9 cellular contexts compared by ENCODE assay signal in the genomic region with DNA sequence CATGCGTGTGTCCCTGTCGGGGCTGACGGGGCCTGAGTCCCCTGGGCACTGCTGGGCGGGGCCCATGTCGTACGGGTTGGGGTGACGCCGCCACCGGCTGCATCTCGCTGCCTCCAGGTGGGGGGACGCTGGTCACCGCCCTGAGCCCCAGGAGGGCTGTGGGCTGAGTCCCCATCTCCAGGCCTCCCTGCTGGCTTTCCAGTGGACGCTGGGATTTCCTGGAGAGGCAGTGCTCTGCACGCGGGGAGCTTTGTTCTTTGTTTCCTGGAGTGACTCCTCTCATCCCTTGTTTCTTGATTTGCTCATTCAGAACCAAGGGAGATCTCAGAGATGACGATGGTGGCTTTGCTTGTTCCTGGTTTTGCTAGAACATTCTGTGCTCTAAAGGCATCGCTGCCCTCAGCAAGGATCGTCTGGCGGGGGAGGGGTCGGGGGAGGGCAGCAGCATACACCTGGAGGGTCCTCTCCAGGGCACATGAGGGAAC. TPM values are rescaled to one million over a fixed set of nuclear protein-coding genes. Genes with fewer than 3 reads are reported as not detected.
DNase-seq lines count a peak whose midpoint lies in the region; ATAC-seq and TF ChIP-seq lines count a peak whose summit lies in the region.
"Had no signal": no experiment of that assay in that cellular context is flagged by ENCODE, and none has a peak within 500 bp of the region (broad histone marks: within the 10 kb centered on the region; RNA-seq: fewer than 3 reads in every experiment).

No MANE protein-coding gene starts in this region.

- intact Hi-C loops in MCF 10A (cut with micrococcal nuclease) (loop anchor here (2.0 kb wide), 1 partner anchor 27 kb away; no protein-coding TSS in a partner anchor), mammary epithelial cell (cut with micrococcal nuclease) (no loop called here)
- intact Hi-C loops in dendritic cell treated with granulocyte-macrophage colony-stimulating factor and Interleukin-4, amounts not matched to agents 40 ng/mL and 50 ng/mL, for 4 days (cut with micrococcal nuclease), result no loop called here

- POLR2A ChIA-PET in MCF 10A (lab: Yijun Ruan, JAX), result interaction anchor here (1.3 to 3.0 kb wide), 5 partner anchors 10 to 485 kb away, joined by 3 to 32 read pairs (median 4); partner anchors contain the start of gene PWWP2B

- no peak overlapping the region for H3K9ac ChIP-seq in mammary epithelial cell (ENCODE audit: insufficient read depth, low read length)

- H3K27me3 Mint-ChIP-seq in MCF 10A (ENCODE audit: insufficient read depth, unreplicated experiment), result no peaks in the 10 kb centered on the region
- no peaks in the 10 kb centered on the region for H3K27me3 Mint-ChIP-seq in dendritic cell treated with granulocyte-macrophage colony-stimulating factor and Interleukin-4, amounts not matched to agents 40 ng/mL and 50 ng/mL, for 4 days

- BruUV-seq in MCF 10A (replicated peaks; lab: Mats Ljungman, UMichigan), result no TSS peak
- no TSS peak for BruUV-seq in mammary epithelial cell (replicated peaks; lab: Mats Ljungman, UMichigan)

- no peaks in the 10 kb centered on the region for H4K20me1 ChIP-seq in mammary epithelial cell (ENCODE audit: insufficient read depth, low read length)

- no peaks in the 10 kb centered on the region for H3K9me3 Mint-ChIP-seq in MCF 10A (ENCODE audit: unreplicated experiment)
- no peaks in the 10 kb centered on the region for H3K9me3 Mint-ChIP-seq in dendritic cell treated with granulocyte-macrophage colony-stimulating factor and Interleukin-4, amounts not matched to agents 40 ng/mL and 50 ng/mL, for 4 days

- H3K4me1 ChIP-seq in mammary epithelial cell (ENCODE audit: insufficient read depth, low read length) (peaks cover 6% of the 10 kb centered on the region), muscle layer of duodenum (ENCODE audit: control insufficient read depth in 1 of 2, insufficient read depth in 2 of 2, low read length in 2 of 2) (peaks cover 20 to 55% of the 10 kb centered on the region in 2 donors), urinary bladder (ENCODE audit: insufficient read depth) (peaks cover 3% of the 10 kb centered on the region)

- H3K27ac ChIP-seq in mammary epithelial cell (ENCODE audit: insufficient read depth, low read depth, low read length), result no peak overlapping the region
- peak overlapping the region; percentile 63 for H3K27ac ChIP-seq in muscle layer of duodenum (ENCODE audit: low read length)
- peak overlapping the region; percentile 81 for H3K27ac ChIP-seq in urinary bladder (ENCODE audit: low read depth)

- no peaks in the 10 kb centered on the region for H3K36me3 Mint-ChIP-seq in MCF 10A (ENCODE audit: insufficient read depth, unreplicated experiment)
- H3K36me3 Mint-ChIP-seq in dendritic cell treated with granulocyte-macrophage colony-stimulating factor and Interleukin-4, amounts not matched to agents 40 ng/mL and 50 ng/mL, for 4 days (ENCODE audit: low read depth), result peaks cover 37% of the 10 kb centered on the region

- in situ Hi-C loops in mammary epithelial cell (cut with MboI; ENCODE audit: low sequenced_read_pairs in 2 of 2), result no loop called here

- H3K27me3 ChIP-seq in mammary epithelial cell (ENCODE audit: insufficient read depth, low read length) (no peaks in the 10 kb centered on the region), muscle layer of duodenum (ENCODE audit: low read depth, low read length) (no peaks in the 10 kb centered on the region)

- H3K9me3 ChIP-seq in mammary epithelial cell (replicated peaks; ENCODE audit: insufficient read depth, low read length), result no peaks in the 10 kb centered on the region
- H3K9me3 ChIP-seq in muscle layer of duodenum (ENCODE audit: control insufficient read depth in 1 of 2, low read length in 2 of 2), result no peaks in the 10 kb centered on the region

- H3K4me3 ChIP-seq in mammary epithelial cell (replicated peaks in 1 of 3; ENCODE audit: insufficient read depth in 1 of 3, low read depth in 2 of 3, low read length in 3 of 3) (no peak overlapping the region), muscle layer of duodenum (ENCODE audit: low read depth in 1 of 2, low read length in 2 of 2) (no peak overlapping the region), urinary bladder (ENCODE audit: low read depth, low read length) (no peak overlapping the region)

- no peak overlapping the region for H3K4me3 Mint-ChIP-seq in MCF 10A (ENCODE audit: unreplicated experiment)
- H3K4me3 Mint-ChIP-seq in dendritic cell treated with granulocyte-macrophage colony-stimulating factor and Interleukin-4, amounts not matched to agents 40 ng/mL and 50 ng/mL, for 4 days, result peak overlapping the region; percentile 30

- dilution Hi-C loops in mammary epithelial cell (cut with HindIII; ENCODE audit: low sequenced_read_pairs), result no loop called here

- CTCF ChIA-PET in MCF 10A (lab: Yijun Ruan, JAX), result interaction anchor here (1.9 to 4.2 kb wide), 2 partner anchors 20 to 28 kb away, joined by 9 to 26 read pairs; partner anchors contain the start of gene PWWP2B
- CTCF ChIA-PET in mammary epithelial cell (lab: Charles Lee; ENCODE audit: low non-redundant PET), result no interaction called here

- 79% methylated on average over 2 of the region's 20 CpGs for WGBS in mammary epithelial cell (ENCODE audit: low coverage, missing lambda C conversion rate)
- WGBS in urinary bladder, result 76% methylated on average over 20 of the region's 20 CpGs

- peak overlapping the region; percentile 85 for H3K27ac Mint-ChIP-seq in MCF 10A (ENCODE audit: low read depth, unreplicated experiment)
- H3K27ac Mint-ChIP-seq in dendritic cell treated with granulocyte-macrophage colony-stimulating factor and Interleukin-4, amounts not matched to agents 40 ng/mL and 50 ng/mL, for 4 days, result peak overlapping the region; percentile 96

- H3K4me2 ChIP-seq in mammary epithelial cell (ENCODE audit: insufficient read depth, low read depth, low read length), result no peak overlapping the region

- ATAC-seq in HG03378 (IDR thresholded peaks at IDR 0.05; ENCODE audit: unreplicated experiment) (no peak), GM18870 (IDR thresholded peaks at IDR 0.05; ENCODE audit: unreplicated experiment) (no peak), HG02840 (IDR thresholded peaks at IDR 0.05; ENCODE audit: low FRiP score, unreplicated experiment) (no peak)

- no peak for TF ChIP-seq CTCF in MCF 10A (IDR thresholded peaks at IDR 0.05; ENCODE audit: unreplicated experiment)
- TF ChIP-seq CTCF in mammary epithelial cell (conservative IDR thresholded peaks at IDR 0.05 in 1 of 2, IDR thresholded peaks at IDR 0.05 in 1 of 2; ENCODE audit: extremely low read depth in 1 of 2, insufficient read depth in 1 of 2, low read depth in 1 of 2, low read length in 2 of 2), result no peak

- DNase-seq in MCF 10A (ENCODE audit: unreplicated experiment), result no peak
- DNase-seq in mammary epithelial cell, result no peak
- DNase-seq: activated CD4-positive, alpha-beta T cell treated with anti-CD3 and anti-CD28 coated beads for 4 hours had no signal

- peaks cover 35% of the 10 kb centered on the region for H3K4me1 Mint-ChIP-seq in MCF 10A (ENCODE audit: insufficient read depth, unreplicated experiment)
- H3K4me1 Mint-ChIP-seq in dendritic cell treated with granulocyte-macrophage colony-stimulating factor and Interleukin-4, amounts not matched to agents 40 ng/mL and 50 ng/mL, for 4 days (ENCODE audit: low read depth), result peaks cover 81% of the 10 kb centered on the region

- peaks cover 6% of the 10 kb centered on the region for H3K79me2 ChIP-seq in mammary epithelial cell (ENCODE audit: insufficient read depth, low read length)

- H2AFZ ChIP-seq in mammary epithelial cell (ENCODE audit: low read depth, low read length), result no peak overlapping the region

- H3K36me3 ChIP-seq in mammary epithelial cell (ENCODE audit: insufficient read depth, low read length) (no peaks in the 10 kb centered on the region), muscle layer of duodenum (ENCODE audit: control insufficient read depth in 1 of 2, insufficient read depth in 2 of 2, low read length in 2 of 2) (no peaks in the 10 kb centered on the region), urinary bladder (ENCODE audit: insufficient read depth) (no peaks in the 10 kb centered on the region)

RNA-seq across cellular contexts. Expression of gene PWWP2B, which starts 21.0 kb away (rescaled TPM):
- 10.0 and 13.0 TPM in 2 replicates for total RNA-seq in MCF 10A (2022)
- 10 to 100 TPM; 10.7 to 12.3 TPM for total RNA-seq in mammary epithelial cell
- 4.3 TPM for polyA plus RNA-seq in mammary epithelial cell
- 2.8 TPM for polyA minus RNA-seq in mammary epithelial cell
- total RNA-seq in urinary bladder, result 6.8 TPM
- polyA plus RNA-seq in urinary bladder, result 16.6 TPM
